In the genomic region with DNA sequence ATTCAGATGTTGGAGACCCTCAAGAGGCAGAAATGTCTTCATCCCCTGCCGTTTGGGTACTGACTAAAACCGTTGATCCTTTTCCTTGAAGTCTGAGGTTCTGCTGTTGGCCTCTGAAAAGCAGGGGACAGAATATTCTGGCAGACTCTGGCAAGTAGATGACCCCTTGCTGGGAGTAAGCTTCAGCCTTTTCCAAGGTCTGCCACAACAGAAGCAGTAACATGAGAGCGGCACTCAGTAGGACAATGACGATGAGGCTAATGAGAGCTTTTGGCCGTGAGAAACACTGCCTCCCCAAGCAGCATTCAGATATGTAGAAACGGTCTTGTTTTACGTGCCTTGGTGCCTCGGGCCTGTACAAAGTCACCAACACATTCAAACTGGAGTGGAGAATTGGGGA, we compare ENCODE assay signal across 21 cellular contexts.
"Had no signal": no experiment of that assay in that cellular context is flagged by ENCODE, and none has a peak within 500 bp of the region (broad histone marks: within the 10 kb centered on the region; RNA-seq: fewer than 3 reads in every experiment).

No MANE protein-coding gene starts in this region.

- ATAC-seq: activated T-cell treated with anti-CD3 and anti-CD28 coated beads, Interleukin-2, amount 50 U/mL, for 4 hours; gastroesophageal sphincter; left cardiac atrium; naive thymus-derived CD4-positive, alpha-beta T cell; sciatic nerve; stimulated activated effector memory CD8-positive, alpha-beta T cell treated with anti-CD3 and anti-CD28 coated beads, Interleukin-12 subunit alpha, Interleukin-12 subunit beta, amount 100 ng/mL, for 72 hours had no signal

- H3K36me3 Mint-ChIP-seq: naive thymus-derived CD4-positive, alpha-beta T cell; stimulated activated effector memory CD8-positive, alpha-beta T cell treated with anti-CD3 and anti-CD28 coated beads, Interleukin-12 subunit alpha, Interleukin-12 subunit beta, amount 100 ng/mL, for 72 hours; type B pancreatic cell had no signal

- H2AFZ ChIP-seq: parathyroid adenoma had no signal

- H3K27me3 ChIP-seq: esophagus muscularis mucosa, gastroesophageal sphincter, stomach, testis had no signal

- H3K4me1 Mint-ChIP-seq: activated CD4-positive, alpha-beta T cell treated with anti-CD3 and anti-CD28 coated beads, Interleukin-2, amount 10 ng/mL, durations not matched to agents 7 days and 5 days; naive thymus-derived CD4-positive, alpha-beta T cell; stimulated activated effector memory CD8-positive, alpha-beta T cell treated with anti-CD3 and anti-CD28 coated beads, Interleukin-12 subunit alpha, Interleukin-12 subunit beta, amount 100 ng/mL, for 72 hours had no signal

- H3K4me1 ChIP-seq: esophagus muscularis mucosa, gastroesophageal sphincter, parathyroid adenoma, stomach, testis had no signal

- H3K9ac ChIP-seq: parathyroid adenoma had no signal

- H3K9me3 ChIP-seq: esophagus muscularis mucosa, gastroesophageal sphincter, stomach, testis had no signal

- H3K27me3 Mint-ChIP-seq: activated CD4-positive, alpha-beta T cell treated with anti-CD3 and anti-CD28 coated beads, Interleukin-2, amount 10 ng/mL, durations not matched to agents 7 days and 5 days had no signal

- H3K9me3 Mint-ChIP-seq: activated CD4-positive, alpha-beta T cell treated with anti-CD3 and anti-CD28 coated beads, Interleukin-2, amount 10 ng/mL, durations not matched to agents 7 days and 5 days; activated T-cell treated with anti-CD3 and anti-CD28 coated beads, Interleukin-2, amount 50 U/mL, for 4 hours; stimulated activated effector memory CD8-positive, alpha-beta T cell treated with anti-CD3 and anti-CD28 coated beads, Interleukin-12 subunit alpha, Interleukin-12 subunit beta, amount 100 ng/mL, for 72 hours; type B pancreatic cell had no signal

- DNase-seq: activated CD4-positive, alpha-beta T cell treated with anti-CD3 and anti-CD28 coated beads, Interleukin-2, amount 10 ng/mL, durations not matched to agents 7 days and 5 days; activated CD8-positive, alpha-beta memory T cell treated with anti-CD3 and anti-CD28 coated beads, Interleukin-2, amount 50 U/mL, for 4 hours; activated naive CD4-positive, alpha-beta T cell treated with anti-CD3 and anti-CD28 coated beads for 36 hours; activated T-cell treated with anti-CD3 and anti-CD28 coated beads, Interleukin-2, amount 50 U/mL, for 4 hours; anterior cingulate cortex; cerebellar nuclear complex; effector CD4-positive, alpha-beta T cell; left cardiac atrium; mesenchymal stem cell; naive thymus-derived CD4-positive, alpha-beta T cell; stimulated activated CD4-positive, alpha-beta T cell treated with anti-CD3 and anti-CD28 coated beads, Interleukin-4, amount 100 ng/mL, for 1 hour; stomach; T1000; testis had no signal

- H3K4me3 Mint-ChIP-seq: activated CD4-positive, alpha-beta T cell treated with anti-CD3 and anti-CD28 coated beads, Interleukin-2, amount 10 ng/mL, durations not matched to agents 7 days and 5 days; activated naive CD4-positive, alpha-beta T cell treated with anti-CD3 and anti-CD28 coated beads for 36 hours; activated T-cell treated with anti-CD3 and anti-CD28 coated beads, Interleukin-2, amount 50 U/mL, for 4 hours; naive thymus-derived CD4-positive, alpha-beta T cell; stimulated activated effector memory CD8-positive, alpha-beta T cell treated with anti-CD3 and anti-CD28 coated beads, Interleukin-12 subunit alpha, Interleukin-12 subunit beta, amount 100 ng/mL, for 72 hours; type B pancreatic cell had no signal

- H3K27ac Mint-ChIP-seq: activated CD4-positive, alpha-beta T cell treated with anti-CD3 and anti-CD28 coated beads, Interleukin-2, amount 10 ng/mL, durations not matched to agents 7 days and 5 days; activated naive CD4-positive, alpha-beta T cell treated with anti-CD3 and anti-CD28 coated beads for 36 hours; naive thymus-derived CD4-positive, alpha-beta T cell; stimulated activated effector memory CD8-positive, alpha-beta T cell treated with anti-CD3 and anti-CD28 coated beads, Interleukin-12 subunit alpha, Interleukin-12 subunit beta, amount 100 ng/mL, for 72 hours; type B pancreatic cell had no signal

- H3K36me3 ChIP-seq: esophagus muscularis mucosa, gastroesophageal sphincter, stomach had no signal

- H3K79me2 ChIP-seq: parathyroid adenoma had no signal

- H3K27ac ChIP-seq: esophagus muscularis mucosa, gastroesophageal sphincter, parathyroid adenoma, stomach, testis had no signal

- H3K4me3 ChIP-seq: esophagus muscularis mucosa, gastroesophageal sphincter, smooth muscle cell, stomach, testis had no signal
